9 cellular contexts compared by ENCODE assay signal in genomic region chr15:39628821-39629220, GRCh38. TPM values are rescaled to one million over a fixed set of nuclear protein-coding genes. Genes with fewer than 3 reads are reported as not detected.
A peak's percentile ranks its signal among the peaks of the same experiment; 100 is the strongest.
DNase-seq lines count a peak whose midpoint lies in the region; ATAC-seq and TF ChIP-seq lines count a peak whose summit lies in the region.
"Had no signal": no experiment of that assay in that cellular context is flagged by ENCODE, and none has a peak within 500 bp of the region (broad histone marks: within the 10 kb centered on the region; RNA-seq: fewer than 3 reads in every experiment).

No MANE protein-coding gene starts in this region.

- no peak for TF ChIP-seq POLR2A in esophagus squamous epithelium (IDR thresholded peaks at IDR 0.05)
- TF ChIP-seq POLR2A in gastrocnemius medialis (IDR thresholded peaks at IDR 0.05), result no peak

- H3K36me3 Mint-ChIP-seq in HFFc6 (ENCODE audit: low read depth) (0 out of 2 replicates have a peak, but pooled peaks cover 10% of the 10 kb centered on the region), T-helper 17 cell (ENCODE audit: low read depth) (peaks cover 3% of the 10 kb centered on the region)

- peak overlapping the region; percentile 31 to 65 (median 42) for H3K27ac ChIP-seq in esophagus squamous epithelium
- H3K27ac ChIP-seq in gastrocnemius medialis, result peak overlapping the region in 3 of 4 donors; percentile 30 to 55 (median 52)

- WGBS in esophagus squamous epithelium, 2 donors, result 56 to 66% methylated on average over 5 to 6 of the region's 6 CpGs

- no peaks in the 10 kb centered on the region; the same call in 1 of the 2 replicates for H3K27me3 Mint-ChIP-seq in HFFc6 (ENCODE audit: insufficient read depth)
- no peaks in the 10 kb centered on the region for H3K27me3 Mint-ChIP-seq in T-helper 17 cell

- H3K27ac Mint-ChIP-seq in HFFc6, result peak overlapping the region; percentile 39
- peak overlapping the region; percentile 97 for H3K27ac Mint-ChIP-seq in T-helper 17 cell

- TF ChIP-seq CTCF in HFFc6 (IDR thresholded peaks at IDR 0.05) (no peak), esophagus squamous epithelium (IDR thresholded peaks at IDR 0.05) (no peak), gastrocnemius medialis (IDR thresholded peaks at IDR 0.05 in 4 of 5, conservative IDR thresholded peaks at IDR 0.05 in 1 of 5) (no peak), BE2C (IDR thresholded peaks at IDR 0.05; ENCODE audit: low read depth, low read length) (no peak), GM10266 (IDR thresholded peaks at IDR 0.05; ENCODE audit: control insufficient read depth, insufficient read depth, low read depth, missing control alignments) (no peak)

- ATAC-seq in T-helper 17 cell (no peak), gastrocnemius medialis (no peak), HG02571 (IDR thresholded peaks at IDR 0.05; ENCODE audit: unreplicated experiment) (no peak)

- intact Hi-C loops in esophagus squamous epithelium (cut with DNase I), result no loop called here
- intact Hi-C loops in gastrocnemius medialis (cut with DNase I; ENCODE audit: low total_unique reads), result loop anchor here (5.0 kb wide), 1 partner anchor 53 kb away; no protein-coding TSS in a partner anchor

- H3K4me1 ChIP-seq in esophagus squamous epithelium (peaks cover 15 to 52% (median 28%) of the 10 kb centered on the region in 3 donors), gastrocnemius medialis (peaks cover 26 to 37% of the 10 kb centered on the region in 2 donors), BE2C (no peaks in the 10 kb centered on the region)

- no peak overlapping the region for H3K4me3 ChIP-seq in esophagus squamous epithelium
- no peak overlapping the region for H3K4me3 ChIP-seq in gastrocnemius medialis
- no peak overlapping the region for H3K4me3 ChIP-seq in BE2C (ENCODE audit: low read depth, low read length)

- in situ Hi-C loops in gastrocnemius medialis (cut with MboI; ENCODE audit: low sequenced_read_pairs in 4 of 4), result no loop called here

- H3K4me3 Mint-ChIP-seq in HFFc6 (no peak overlapping the region), T-helper 17 cell (peak overlapping the region; percentile 76)
- H3K4me3 Mint-ChIP-seq: neural crest cell had no signal

- H3K4me1 Mint-ChIP-seq in HFFc6 (ENCODE audit: low read depth), result peaks cover 78% of the 10 kb centered on the region
- H3K4me1 Mint-ChIP-seq in T-helper 17 cell, result peaks cover 57% of the 10 kb centered on the region
- H3K4me1 Mint-ChIP-seq: neural crest cell had no signal

- H3K36me3 ChIP-seq in esophagus squamous epithelium (no peaks in the 10 kb centered on the region), gastrocnemius medialis (no peaks in the 10 kb centered on the region), BE2C (no peaks in the 10 kb centered on the region)

- H3K9me3 Mint-ChIP-seq in HFFc6, result no peaks in the 10 kb centered on the region
- H3K9me3 Mint-ChIP-seq: neural crest cell had no signal

- H3K27me3 ChIP-seq in esophagus squamous epithelium, result no peaks in the 10 kb centered on the region
- no peaks in the 10 kb centered on the region for H3K27me3 ChIP-seq in gastrocnemius medialis
- no peaks in the 10 kb centered on the region for H3K27me3 ChIP-seq in BE2C

- no peaks in the 10 kb centered on the region for H3K9me3 ChIP-seq in T-helper 17 cell (ENCODE audit: control insufficient read depth, low read length, poor library complexity, severe bottlenecking)
- no peaks in the 10 kb centered on the region for H3K9me3 ChIP-seq in esophagus squamous epithelium
- H3K9me3 ChIP-seq in gastrocnemius medialis, result no peaks in the 10 kb centered on the region
- no peaks in the 10 kb centered on the region for H3K9me3 ChIP-seq in BE2C

- DNase-seq in HFFc6, result no peak
- no peak for DNase-seq in T-helper 17 cell
- DNase-seq in esophagus squamous epithelium (lab: John Stamatoyannopoulos, UW), result no peak
- no peak for DNase-seq in gastrocnemius medialis
- no peak for DNase-seq in BE2C
- DNase-seq in GM10266 (ENCODE audit: extremely low spot score), result no peak
- DNase-seq: NCI-H1105 had no signal

RNA-seq across cellular contexts. Expression of gene THBS1, which starts 47.9 kb away (rescaled TPM):
- 1,000 to 10,000 TPM; 7,606 to 9,130 (median 7,816) TPM for total RNA-seq in HFFc6 (2021; fragmentation: NEBNext Ultra II Directional; extraction: Animal tissue kit (Norgen Biotek cat#: 25700))
- total RNA-seq in T-helper 17 cell (10 to 100 TPM; 13.0 to 99.9 TPM), esophagus squamous epithelium (100 to 1,000 TPM in 1 of 4 donors, 10 to 100 TPM in 2, 1 to 10 TPM in 1; 6.3 to 110 (median 63.8) TPM), gastrocnemius medialis (10 to 100 TPM; 10.7 to 99.0 (median 44.6) TPM)
- polyA plus RNA-seq in BE2C (2012; ENCODE audit: insufficient read depth, insufficient read length, low read depth), result 0.90 TPM

Comparison
In these comparisons a context has a peak if more than half of its experiments do, and no peak if none do; other contexts are left out.
1. RNA of gene THBS1, which starts 47.9 kb away (total RNA-seq): 7,606 to 9,130 TPM in HFFc6; 13.0 to 99.9 TPM in T-helper 17 cell, 6.3 to 110 TPM in esophagus squamous epithelium and 10.7 to 99.0 TPM in gastrocnemius medialis; every median in the first group is over 10 times any median in the second.